In the genomic region with DNA sequence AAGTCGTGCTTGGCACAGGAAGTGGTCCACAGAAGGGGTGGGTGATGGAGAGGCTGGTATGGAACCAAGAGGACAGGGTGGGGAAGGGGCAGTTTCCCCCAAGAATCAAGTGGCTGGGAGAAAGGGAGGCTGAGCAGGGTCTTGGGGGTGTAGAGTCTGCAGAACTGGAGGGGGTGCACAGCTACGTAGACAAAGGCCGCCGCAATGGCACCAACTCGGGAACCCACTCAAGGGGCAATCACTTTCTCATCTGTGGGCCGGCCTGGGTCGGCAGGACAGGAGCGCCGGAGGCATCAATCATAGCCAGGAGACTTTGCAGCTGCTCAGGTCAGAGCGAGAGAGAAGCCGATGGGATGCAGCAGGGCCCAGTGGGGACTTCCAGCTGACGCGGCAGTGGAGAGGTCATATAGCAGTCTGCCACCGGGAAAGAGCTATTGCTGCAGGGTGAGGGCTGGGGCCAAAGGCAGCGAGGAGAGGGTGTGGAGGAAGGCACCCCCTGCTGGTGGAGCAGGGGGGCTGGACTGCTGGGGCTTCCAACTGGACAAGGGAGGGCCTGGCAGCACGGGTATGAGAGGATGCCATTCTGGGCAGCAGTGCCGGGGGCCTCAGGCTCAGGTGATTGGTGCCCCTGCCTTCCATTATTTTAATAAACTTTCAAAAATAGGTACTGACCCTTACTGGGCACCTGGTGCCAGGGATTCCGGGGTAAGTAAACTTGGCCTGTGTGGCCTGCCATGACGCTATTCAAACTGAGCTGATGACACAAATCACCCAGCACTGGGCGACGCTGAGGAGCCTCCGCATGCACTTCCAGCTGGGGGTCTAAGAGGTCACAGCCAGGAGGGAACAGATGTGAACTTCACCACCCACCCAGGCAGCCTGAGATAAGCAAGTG, we compare ENCODE assay signal across 8 cellular contexts. TPM values are rescaled to one million over a fixed set of nuclear protein-coding genes. Genes with fewer than 3 reads are reported as not detected.
DNase-seq lines count a peak whose midpoint lies in the region; ATAC-seq, FAIRE-seq and TF ChIP-seq lines count a peak whose summit lies in the region.

No MANE protein-coding gene starts in this region.

- in situ Hi-C loops in brain microvascular endothelial cell (cut with HindIII; ENCODE audit: low pct_ligation_motif_present, low sequenced_read_pairs), result no loop called here

- no peaks in the 10 kb centered on the region for H3K79me2 ChIP-seq in PC-3 (ENCODE audit: low read length)

- H3K27me3 ChIP-seq in PC-3 (ENCODE audit: low read length), result no peaks in the 10 kb centered on the region
- H3K27me3 ChIP-seq in brain microvascular endothelial cell (replicated peaks), result no peaks in the 10 kb centered on the region

- H3F3A ChIP-seq in PC-3 (ENCODE audit: low read length, unreplicated experiment), result no peaks in the 10 kb centered on the region

- H3K4me2 ChIP-seq in PC-3 (ENCODE audit: low read length), result no peak overlapping the region

- no peak overlapping the region for H3K9ac ChIP-seq in PC-3 (ENCODE audit: low read length)

- H3K4me3 Mint-ChIP-seq in stimulated activated naive CD8-positive, alpha-beta T cell treated with anti-CD3 and anti-CD28 coated beads, Interleukin-15, Interleukin-2, amounts not matched to agents 100 ng/mL and 50 ng/mL, for 24 hours, result peak overlapping the region; percentile 78

- H3K36me3 ChIP-seq in PC-3 (ENCODE audit: low read depth, low read length) (peaks cover 3% of the 10 kb centered on the region), brain microvascular endothelial cell (replicated peaks) (peaks cover 16% of the 10 kb centered on the region)

- no peaks in the 10 kb centered on the region for H3K9me3 ChIP-seq in PC-3 (ENCODE audit: low read length)

- no peak overlapping the region for H3K4me3 ChIP-seq in GM12875 (ENCODE audit: low read depth, low read length)
- no peak overlapping the region for H3K4me3 ChIP-seq in PC-3 (ENCODE audit: low read length)
- H3K4me3 ChIP-seq in brain microvascular endothelial cell (ENCODE audit: low read depth, low read length), result no peak overlapping the region

- no peak overlapping the region for H2AFZ ChIP-seq in PC-3 (ENCODE audit: low read length)

- peak overlapping the region; percentile 94 for H3K27ac Mint-ChIP-seq in stimulated activated naive CD8-positive, alpha-beta T cell treated with anti-CD3 and anti-CD28 coated beads, Interleukin-15, Interleukin-2, amounts not matched to agents 100 ng/mL and 50 ng/mL, for 24 hours

- no peaks in the 10 kb centered on the region for H3K27me3 Mint-ChIP-seq in stimulated activated naive CD8-positive, alpha-beta T cell treated with anti-CD3 and anti-CD28 coated beads, Interleukin-15, Interleukin-2, amounts not matched to agents 100 ng/mL and 50 ng/mL, for 24 hours

- BruUV-seq in PC-3 (replicated peaks; lab: Mats Ljungman, UMichigan), result no TSS peak

- H3K9me2 ChIP-seq in PC-3 (replicated peaks; ENCODE audit: low read length), result no peaks in the 10 kb centered on the region

- FAIRE-seq in frontal cortex (lab: Jason Lieb, UNC), result no peak

- H3K9me3 Mint-ChIP-seq in stimulated activated naive CD8-positive, alpha-beta T cell treated with anti-CD3 and anti-CD28 coated beads, Interleukin-15, Interleukin-2, amounts not matched to agents 100 ng/mL and 50 ng/mL, for 24 hours, result no peaks in the 10 kb centered on the region

- peaks cover 28% of the 10 kb centered on the region for H3K36me3 Mint-ChIP-seq in stimulated activated naive CD8-positive, alpha-beta T cell treated with anti-CD3 and anti-CD28 coated beads, Interleukin-15, Interleukin-2, amounts not matched to agents 100 ng/mL and 50 ng/mL, for 24 hours (ENCODE audit: low read depth)

- TF ChIP-seq CTCF in GM12875 (IDR thresholded peaks at IDR 0.05; ENCODE audit: borderline replicate concordance, insufficient read depth, low read depth, low read length), result peak; percentile 55
- TF ChIP-seq CTCF in PC-3 (conservative IDR thresholded peaks at IDR 0.05; ENCODE audit: low read depth, low read length), result peak; percentile 55
- TF ChIP-seq CTCF in brain microvascular endothelial cell (IDR thresholded peaks at IDR 0.05; ENCODE audit: low read depth, low read length, missing control alignments), result peak; percentile 88

- peak; percentile 85 for DNase-seq in AG08396 (ENCODE audit: low spot score)
- peak; percentile 46 for DNase-seq in PC-3
- DNase-seq in brain microvascular endothelial cell, result peak; percentile 48
- peak; percentile 89 for DNase-seq in islet precursor cell
- no peak for DNase-seq in frontal cortex (ENCODE audit: low spot score in 2 of 2)

- CTCF ChIA-PET in PC-3 (lab: Charles Lee), result interaction anchor here (0.6 kb wide), 1 partner anchor 31 kb away, joined by 3 read pairs; no protein-coding TSS in a partner anchor

- POLR2A ChIA-PET in PC-3 (lab: Charles Lee; ENCODE audit: unreplicated experiment), result no interaction called here

- intact Hi-C loops in PC-3 (cut with micrococcal nuclease), result no loop called here

- peaks cover 60% of the 10 kb centered on the region for H3K4me1 Mint-ChIP-seq in stimulated activated naive CD8-positive, alpha-beta T cell treated with anti-CD3 and anti-CD28 coated beads, Interleukin-15, Interleukin-2, amounts not matched to agents 100 ng/mL and 50 ng/mL, for 24 hours (ENCODE audit: low read depth)

- no peaks in the 10 kb centered on the region for H3K4me1 ChIP-seq in PC-3 (ENCODE audit: insufficient read depth, low read length)

- peak; percentile 72 for ATAC-seq in PC-3
- no peak for ATAC-seq in GM21423 (IDR thresholded peaks at IDR 0.05; ENCODE audit: unreplicated experiment)

- no peaks in the 10 kb centered on the region for H4K20me1 ChIP-seq in PC-3 (ENCODE audit: low read length)

- H3K27ac ChIP-seq in PC-3 (ENCODE audit: low read length), result no peak overlapping the region
- peak overlapping the region; percentile 12 for H3K27ac ChIP-seq in brain microvascular endothelial cell

RNA-seq across cellular contexts. Expression of a gene that starts 52.5 kb away (rescaled TPM):
- total RNA-seq in PC-3 (2014; rRNA removed), result 18.7 and 39.2 TPM in 2 replicates
- total RNA-seq in frontal cortex, result 25.7 TPM

Comparison
In these comparisons a context has a peak if more than half of its experiments do, and no peak if none do; other contexts are left out.
1. DNase-seq: peak in AG08396 (single experiment), PC-3 (single experiment), brain microvascular endothelial cell (single experiment) and islet precursor cell (single experiment); none in frontal cortex (0 of 2).
2. Peak in every context shown above with its lines, with median percentiles within 50 percentile points of each other: CTCF ChIP-seq.